ENCODE assay signal across 18 cellular contexts in genomic region chr17:43877031-43877430, GRCh38. TPM values are rescaled to one million over a fixed set of nuclear protein-coding genes. Genes with fewer than 3 reads are reported as not detected.
DNase-seq lines count a peak whose midpoint lies in the region; ATAC-seq, FAIRE-seq and TF ChIP-seq lines count a peak whose summit lies in the region.
"Had no signal": no experiment of that assay in that cellular context is flagged by ENCODE, and none has a peak within 500 bp of the region (broad histone marks: within the 10 kb centered on the region; RNA-seq: fewer than 3 reads in every experiment).

No MANE protein-coding gene starts in this region.

- intact Hi-C loops in HepG2 (cut with micrococcal nuclease; ENCODE audit: unreplicated experiment) (no loop called here), right lobe of liver (cut with DNase I) (no loop called here), posterior vena cava (cut with DNase I) (no loop called here)

- no peak overlapping the region for H2AFZ ChIP-seq in HepG2 (ENCODE audit: low read length)
- H2AFZ ChIP-seq: GM23338 had no signal

- H3K9me3 Mint-ChIP-seq in activated CD4-positive, alpha-beta T cell treated with anti-CD3 and anti-CD28 coated beads, Interleukin-2, amount 10 ng/mL, durations not matched to agents 7 days and 5 days, result no peaks in the 10 kb centered on the region
- H3K9me3 Mint-ChIP-seq in nephron progenitor cell, result no peaks in the 10 kb centered on the region
- H3K9me3 Mint-ChIP-seq: CD4-positive, alpha-beta memory T cell; GM23338; H9 had no signal

- in situ Hi-C loops in HepG2 (cut with HindIII; ENCODE audit: extremely low pct_ligation_motif_present, low pct_unique_long_range_greater_than_20kb), result no loop called here

- TF ChIP-seq EP300 in HepG2 (IDR thresholded peaks at IDR 0.05; ENCODE audit: low read depth in 2 of 2, low read length in 2 of 2) (no peak), HepG2 (CRISPR knock-in tag; IDR thresholded peaks at IDR 0.05; ENCODE audit: borderline replicate concordance) (no peak)

- no peak overlapping the region for H3K9ac ChIP-seq in HepG2 (ENCODE audit: insufficient read depth, low read depth, low read length)

- H3K4me3 Mint-ChIP-seq in activated CD4-positive, alpha-beta T cell treated with anti-CD3 and anti-CD28 coated beads, Interleukin-2, amount 10 ng/mL, durations not matched to agents 7 days and 5 days, result no peak overlapping the region
- H3K4me3 Mint-ChIP-seq in nephron progenitor cell, result no peak overlapping the region
- H3K4me3 Mint-ChIP-seq: CD4-positive, alpha-beta memory T cell; GM23338; H9 had no signal

- 34% methylated on average over 3 of the region's 7 CpGs for WGBS in HepG2 (ENCODE audit: low lambda C conversion rate)
- WGBS in right lobe of liver (ENCODE audit: insufficient coverage, low coverage, low lambda C conversion rate, missing lambda C conversion rate), result no CpG with 5 or more reads among the region's 7 CpGs

- H3K79me2 ChIP-seq in HepG2 (ENCODE audit: insufficient read depth, low read length), result no peaks in the 10 kb centered on the region

- no peak for TF ChIP-seq CTCF in HepG2 (CRISPR knock-in tag; IDR thresholded peaks at IDR 0.05)
- no peak for TF ChIP-seq CTCF in right lobe of liver (IDR thresholded peaks at IDR 0.05)
- no peak for TF ChIP-seq CTCF in coronary artery (IDR thresholded peaks at IDR 0.05)
- TF ChIP-seq CTCF in nephron progenitor cell (IDR thresholded peaks at IDR 0.05), result no peak

- peaks cover 12% of the 10 kb centered on the region for H3K27me3 Mint-ChIP-seq in activated CD4-positive, alpha-beta T cell treated with anti-CD3 and anti-CD28 coated beads, Interleukin-2, amount 10 ng/mL, durations not matched to agents 7 days and 5 days
- H3K27me3 Mint-ChIP-seq in nephron progenitor cell (ENCODE audit: low read depth, poor library complexity), result peaks cover 4% of the 10 kb centered on the region

- H3K27me3 ChIP-seq in HepG2 (ENCODE audit: control insufficient read depth in 1 of 2, insufficient read depth in 2 of 2, low read length in 2 of 2) (peaks cover 0 to 11% of the 10 kb centered on the region in 2 experiments; a peak in 2 of 5 replicates), right lobe of liver (no peaks in the 10 kb centered on the region)
- H3K27me3 ChIP-seq: BE2C had no signal

- H3K27ac ChIP-seq in HepG2 (ENCODE audit: extremely low read length, insufficient read depth, low read length) (no peak overlapping the region), right lobe of liver (no peak overlapping the region), coronary artery (no peak overlapping the region)
- H3K27ac ChIP-seq: A549, C4-2B had no signal

- TF ChIP-seq RAD21 in HepG2 (CRISPR knock-in tag; IDR thresholded peaks at IDR 0.05), result no peak

- FAIRE-seq in HepG2 (lab: Jason Lieb, UNC), result no peak
- FAIRE-seq: A549, D721Med, GM12892 had no signal

- no peaks in the 10 kb centered on the region for H3K36me3 ChIP-seq in HepG2 (replicated peaks in 1 of 2; ENCODE audit: control insufficient read depth in 1 of 2, insufficient read depth in 2 of 2, low read length in 2 of 2)
- no peaks in the 10 kb centered on the region for H3K36me3 ChIP-seq in right lobe of liver
- H3K36me3 ChIP-seq: BE2C had no signal

- no peak overlapping the region for H3K27ac Mint-ChIP-seq in activated CD4-positive, alpha-beta T cell treated with anti-CD3 and anti-CD28 coated beads, Interleukin-2, amount 10 ng/mL, durations not matched to agents 7 days and 5 days
- H3K27ac Mint-ChIP-seq in nephron progenitor cell, result no peak overlapping the region
- H3K27ac Mint-ChIP-seq: CD4-positive, alpha-beta memory T cell; GM23338; H9 had no signal

- no peaks in the 10 kb centered on the region for H3K4me1 Mint-ChIP-seq in activated CD4-positive, alpha-beta T cell treated with anti-CD3 and anti-CD28 coated beads, Interleukin-2, amount 10 ng/mL, durations not matched to agents 7 days and 5 days
- H3K4me1 Mint-ChIP-seq in nephron progenitor cell, result peaks cover 23% of the 10 kb centered on the region

- H3K9me3 ChIP-seq in HepG2 (ENCODE audit: low read length), result no peaks in the 10 kb centered on the region
- no peaks in the 10 kb centered on the region for H3K9me3 ChIP-seq in right lobe of liver
- H3K9me3 ChIP-seq: A549, BE2C had no signal

- H3K36me3 Mint-ChIP-seq in activated CD4-positive, alpha-beta T cell treated with anti-CD3 and anti-CD28 coated beads, Interleukin-2, amount 10 ng/mL, durations not matched to agents 7 days and 5 days (ENCODE audit: low read depth), result no peaks in the 10 kb centered on the region
- no peaks in the 10 kb centered on the region for H3K36me3 Mint-ChIP-seq in nephron progenitor cell (ENCODE audit: low read depth)
- H3K36me3 Mint-ChIP-seq: CD4-positive, alpha-beta memory T cell had no signal

- CTCF ChIA-PET in HepG2 (lab: Yijun Ruan, JAX; ENCODE audit: low intra/inter-chr PET ratio, low total read pairs), result no interaction called here
- CTCF ChIA-PET in activated CD4-positive, alpha-beta T cell treated with anti-CD3 and anti-CD28 coated beads, Interleukin-2, amount 10 ng/mL, durations not matched to agents 7 days and 5 days (lab: Charles Lee), result interaction anchor here (0.6 to 2.4 kb wide), 7 partner anchors 8 to 132 kb away, joined by 3 to 10 read pairs (median 3); no protein-coding TSS in a partner anchor

- no peak for DNase-seq in HepG2 (ENCODE audit: low spot score)
- no peak for DNase-seq in right lobe of liver
- peak; percentile 43 for DNase-seq in coronary artery (ENCODE audit: low spot score)
- DNase-seq in posterior vena cava (ENCODE audit: low spot score), result peak; percentile 37
- DNase-seq in activated CD4-positive, alpha-beta T cell treated with anti-CD3 and anti-CD28 coated beads, Interleukin-2, amount 10 ng/mL, durations not matched to agents 7 days and 5 days, result no peak
- DNase-seq in nephron progenitor cell, result no peak
- DNase-seq: BE2C; CD4-positive, alpha-beta memory T cell; DND-41; GDM1; H9 had no signal

- H3K4me2 ChIP-seq in HepG2 (ENCODE audit: low read depth, low read length), result no peak overlapping the region
- H3K4me2 ChIP-seq: A549, GM23338 had no signal

- ATAC-seq in HepG2 (no peak), right lobe of liver (no peak)
- ATAC-seq: A549, GM23338 had no signal

- no peaks in the 10 kb centered on the region; the same call in 1 of the 2 replicates for H4K20me1 ChIP-seq in HepG2 (ENCODE audit: insufficient read depth, low read length)

- no TSS peak for BruUV-seq in HepG2 (replicated peaks; lab: Mats Ljungman, UMichigan)

- H3K4me3 ChIP-seq in HepG2 (replicated peaks in 1 of 3; ENCODE audit: insufficient read depth in 1 of 3, low read depth in 2 of 3, low read length in 3 of 3), result no peak overlapping the region
- no peak overlapping the region for H3K4me3 ChIP-seq in right lobe of liver
- H3K4me3 ChIP-seq in coronary artery, result no peak overlapping the region
- H3K4me3 ChIP-seq: A549, GM23338 had no signal

- H3K4me1 ChIP-seq in HepG2 (ENCODE audit: insufficient read depth, low read length) (peaks cover 15% of the 10 kb centered on the region), right lobe of liver (no peaks in the 10 kb centered on the region)
- H3K4me1 ChIP-seq: BE2C had no signal

- POLR2A ChIA-PET in HepG2 (lab: Yijun Ruan, JAX), result no interaction called here
- POLR2A ChIA-PET in activated CD4-positive, alpha-beta T cell treated with anti-CD3 and anti-CD28 coated beads, Interleukin-2, amount 10 ng/mL, durations not matched to agents 7 days and 5 days (lab: Charles Lee), result interaction anchor here (0.6 kb wide), 1 partner anchor 393 kb away, joined by 3 read pairs; the partner anchor contains the start of gene DHX8

- TF ChIP-seq POLR2A in HepG2 (IDR thresholded peaks at IDR 0.05; ENCODE audit: insufficient read depth in 1 of 2, low read depth in 2 of 2, low read length in 2 of 2) (no peak), right lobe of liver (IDR thresholded peaks at IDR 0.05) (no peak)

RNA-seq across cellular contexts. Expression of gene CD300LG, which starts 30.1 kb away (rescaled TPM):
- total RNA-seq in HepG2 (2016; rRNA removed; fragmentation: Illumina TruSeq; extraction: Trizol), result not detected in 2 replicates
- not detected in 2 replicates for total RNA-seq in HepG2 (2016; cell fraction: cytosol; rRNA removed; fragmentation: Illumina TruSeq; extraction: Trizol; ENCODE audit: low read depth)
- total RNA-seq in HepG2 (2016; cell fraction: insoluble cytoplasmic fraction; rRNA removed; fragmentation: Illumina TruSeq; extraction: Trizol), result not detected in 2 replicates
- not detected in 2 replicates for total RNA-seq in HepG2 (2016; cell fraction: membrane; rRNA removed; fragmentation: Illumina TruSeq; extraction: Trizol)
- not detected in 2 replicates for total RNA-seq in HepG2 (2016; cell fraction: nucleus; rRNA removed; fragmentation: Illumina TruSeq; extraction: Trizol)
- not detected in 2 replicates for polyA plus RNA-seq in HepG2 (2011; rRNA removed)
- not detected in 2 replicates for polyA plus RNA-seq in HepG2 (2011; cell fraction: cytosol; rRNA removed)
- polyA plus RNA-seq in HepG2 (2011; cell fraction: nucleus; rRNA removed), result not detected in 2 replicates
- polyA plus RNA-seq in HepG2 (2012), result not detected in 2 replicates
- not detected in 2 replicates for polyA plus RNA-seq in HepG2 (2016; cell fraction: cytosol; fragmentation: Illumina TruSeq; extraction: Trizol; ENCODE audit: low read depth)
- polyA plus RNA-seq in HepG2 (2016; cell fraction: insoluble cytoplasmic fraction; fragmentation: Illumina TruSeq; extraction: Trizol; ENCODE audit: low read depth), result not detected in 2 replicates
- not detected in 2 replicates for polyA plus RNA-seq in HepG2 (2016; cell fraction: membrane; fragmentation: Illumina TruSeq; extraction: Trizol; ENCODE audit: low read depth)
- polyA plus RNA-seq in HepG2 (2016; cell fraction: nucleus; fragmentation: Illumina TruSeq; extraction: Trizol; ENCODE audit: insufficient read depth, low read depth), result not detected in 2 replicates
- polyA minus RNA-seq in HepG2 (2011; rRNA and poly(A)+ RNA removed; ENCODE audit: low replicate concordance), result not detected in 2 replicates
- not detected in 2 replicates for polyA minus RNA-seq in HepG2 (2011; cell fraction: cytosol; rRNA and poly(A)+ RNA removed)
- not detected in 2 replicates for polyA minus RNA-seq in HepG2 (2011; cell fraction: nucleus; rRNA and poly(A)+ RNA removed)
- under 1 TPM in 5 of 6 experiments, not detected in 1; 0.12 to 0.73 (median 0.55) TPM for total RNA-seq in right lobe of liver
- 1 to 10 TPM; 3.5 to 5.1 TPM for total RNA-seq in posterior vena cava
- total RNA-seq in activated CD4-positive, alpha-beta T cell treated with anti-CD3 and anti-CD28 coated beads, Interleukin-2, amount 10 ng/mL, durations not matched to agents 7 days and 5 days, result not detected
- total RNA-seq: CD4-positive, alpha-beta memory T cell; GM23338; H9; HT-29 had no signal
- polyA plus RNA-seq: A549; AG04450; CD4-positive, alpha-beta memory T cell; GM23338 had no signal

RNA-seq across cellular contexts. Expression of gene MPP2, which starts 30.3 kb away (rescaled TPM):
- total RNA-seq in HepG2 (2016; rRNA removed; fragmentation: Illumina TruSeq; extraction: Trizol), result 0.20 and 0.44 TPM in 2 replicates
- total RNA-seq in HepG2 (2016; cell fraction: cytosol; rRNA removed; fragmentation: Illumina TruSeq; extraction: Trizol; ENCODE audit: low read depth), result 0.18 and 0.30 TPM in 2 replicates
- total RNA-seq in HepG2 (2016; cell fraction: insoluble cytoplasmic fraction; rRNA removed; fragmentation: Illumina TruSeq; extraction: Trizol), result 0.02 and 0.10 TPM in 2 replicates
- 0.06 and 0.07 TPM in 2 replicates for total RNA-seq in HepG2 (2016; cell fraction: membrane; rRNA removed; fragmentation: Illumina TruSeq; extraction: Trizol)
- total RNA-seq in HepG2 (2016; cell fraction: nucleus; rRNA removed; fragmentation: Illumina TruSeq; extraction: Trizol), result 0.25 TPM in 1 of 2 replicates, not detected in the other
- 1.7 and 2.2 TPM in 2 replicates for polyA plus RNA-seq in HepG2 (2011; rRNA removed)
- 1.6 TPM in 2 replicates for polyA plus RNA-seq in HepG2 (2011; cell fraction: cytosol; rRNA removed)
- polyA plus RNA-seq in HepG2 (2011; cell fraction: nucleus; rRNA removed), result 3.8 and 4.9 TPM in 2 replicates
- polyA plus RNA-seq in HepG2 (2012), result 0.62 and 0.99 TPM in 2 replicates
- polyA plus RNA-seq in HepG2 (2016; cell fraction: cytosol; fragmentation: Illumina TruSeq; extraction: Trizol; ENCODE audit: low read depth), result not detected in 2 replicates
- polyA plus RNA-seq in HepG2 (2016; cell fraction: insoluble cytoplasmic fraction; fragmentation: Illumina TruSeq; extraction: Trizol; ENCODE audit: low read depth), result 0.19 and 0.20 TPM in 2 replicates
- 0.05 TPM in 1 of 2 replicates, not detected in the other for polyA plus RNA-seq in HepG2 (2016; cell fraction: membrane; fragmentation: Illumina TruSeq; extraction: Trizol; ENCODE audit: low read depth)
- 0.15 and 0.18 TPM in 2 replicates for polyA plus RNA-seq in HepG2 (2016; cell fraction: nucleus; fragmentation: Illumina TruSeq; extraction: Trizol; ENCODE audit: insufficient read depth, low read depth)
- 3.3 and 19.7 TPM in 2 replicates for polyA minus RNA-seq in HepG2 (2011; rRNA and poly(A)+ RNA removed; ENCODE audit: low replicate concordance)
- 1.1 and 2.0 TPM in 2 replicates for polyA minus RNA-seq in HepG2 (2011; cell fraction: cytosol; rRNA and poly(A)+ RNA removed)
- polyA minus RNA-seq in HepG2 (2011; cell fraction: nucleus; rRNA and poly(A)+ RNA removed), result 1.5 and 3.2 TPM in 2 replicates
- 1 to 10 TPM in 1 of 6 experiments, under 1 TPM in 2, not detected in 3; 0.13 to 1.2 (median 0.18) TPM for total RNA-seq in right lobe of liver
- total RNA-seq in posterior vena cava, result 10 to 100 TPM; 11.4 to 15.5 TPM
- total RNA-seq in activated CD4-positive, alpha-beta T cell treated with anti-CD3 and anti-CD28 coated beads, Interleukin-2, amount 10 ng/mL, durations not matched to agents 7 days and 5 days, result under 1 TPM; 0.60 to 0.69 TPM

RNA-seq across cellular contexts. Expression of gene MPP3, which starts 44.1 kb away (rescaled TPM):
- total RNA-seq in HepG2 (2016; rRNA removed; fragmentation: Illumina TruSeq; extraction: Trizol) (0.83 and 0.91 TPM in 2 replicates), right lobe of liver (1 to 10 TPM; 1.3 to 2.5 (median 1.8) TPM), posterior vena cava (10 to 100 TPM in 1 of 2 donors, 1 to 10 TPM in 1; 8.5 to 10.2 TPM)
- 0.53 and 0.81 TPM in 2 replicates for total RNA-seq in HepG2 (2016; cell fraction: cytosol; rRNA removed; fragmentation: Illumina TruSeq; extraction: Trizol; ENCODE audit: low read depth)
- 0.37 and 1.2 TPM in 2 replicates for total RNA-seq in HepG2 (2016; cell fraction: insoluble cytoplasmic fraction; rRNA removed; fragmentation: Illumina TruSeq; extraction: Trizol)
- 0.62 and 0.65 TPM in 2 replicates for total RNA-seq in HepG2 (2016; cell fraction: membrane; rRNA removed; fragmentation: Illumina TruSeq; extraction: Trizol)
- 2.3 and 3.0 TPM in 2 replicates for total RNA-seq in HepG2 (2016; cell fraction: nucleus; rRNA removed; fragmentation: Illumina TruSeq; extraction: Trizol)
- polyA plus RNA-seq in HepG2 (2011; rRNA removed), result 1.8 and 2.4 TPM in 2 replicates
- polyA plus RNA-seq in HepG2 (2011; cell fraction: cytosol; rRNA removed), result 0.40 and 0.73 TPM in 2 replicates
- polyA plus RNA-seq in HepG2 (2011; cell fraction: nucleus; rRNA removed), result 8.8 and 12.8 TPM in 2 replicates
- 1.4 and 1.5 TPM in 2 replicates for polyA plus RNA-seq in HepG2 (2012)
- 0.20 and 0.42 TPM in 2 replicates for polyA plus RNA-seq in HepG2 (2016; cell fraction: cytosol; fragmentation: Illumina TruSeq; extraction: Trizol; ENCODE audit: low read depth)
- polyA plus RNA-seq in HepG2 (2016; cell fraction: insoluble cytoplasmic fraction; fragmentation: Illumina TruSeq; extraction: Trizol; ENCODE audit: low read depth), result 0.34 and 0.46 TPM in 2 replicates
- 0.26 and 0.42 TPM in 2 replicates for polyA plus RNA-seq in HepG2 (2016; cell fraction: membrane; fragmentation: Illumina TruSeq; extraction: Trizol; ENCODE audit: low read depth)
- 4.1 and 6.3 TPM in 2 replicates for polyA plus RNA-seq in HepG2 (2016; cell fraction: nucleus; fragmentation: Illumina TruSeq; extraction: Trizol; ENCODE audit: insufficient read depth, low read depth)
- 2.6 and 21.0 TPM in 2 replicates for polyA minus RNA-seq in HepG2 (2011; rRNA and poly(A)+ RNA removed; ENCODE audit: low replicate concordance)
- 0.49 TPM in 1 of 2 replicates, not detected in the other for polyA minus RNA-seq in HepG2 (2011; cell fraction: cytosol; rRNA and poly(A)+ RNA removed)
- polyA minus RNA-seq in HepG2 (2011; cell fraction: nucleus; rRNA and poly(A)+ RNA removed), result 3.4 and 4.4 TPM in 2 replicates
- total RNA-seq in activated CD4-positive, alpha-beta T cell treated with anti-CD3 and anti-CD28 coated beads, Interleukin-2, amount 10 ng/mL, durations not matched to agents 7 days and 5 days, result not detected

Comparison
In these comparisons a context has a peak if more than half of its experiments do, and no peak if none do; other contexts are left out.
1. DNase-seq: peak in coronary artery (single experiment) and posterior vena cava (single experiment); none in HepG2 (single experiment), right lobe of liver (0 of 3), activated CD4-positive, alpha-beta T cell treated with anti-CD3 and anti-CD28 coated beads, Interleukin-2, amount 10 ng/mL, durations not matched to agents 7 days and 5 days (single experiment) and nephron progenitor cell (single experiment).
2. RNA of gene MPP2, which starts 30.3 kb away (total RNA-seq): 11.4 to 15.5 TPM in posterior vena cava; 0.60 to 0.69 TPM in activated CD4-positive, alpha-beta T cell treated with anti-CD3 and anti-CD28 coated beads, Interleukin-2, amount 10 ng/mL, durations not matched to agents 7 days and 5 days, 0.02 to 0.44 TPM in HepG2 and 0.13 to 1.2 TPM in right lobe of liver; every median in the first group is over 4 times any median in the second.